Comparison of ENCODE assay signal across 8 cellular contexts in the genomic region with DNA sequence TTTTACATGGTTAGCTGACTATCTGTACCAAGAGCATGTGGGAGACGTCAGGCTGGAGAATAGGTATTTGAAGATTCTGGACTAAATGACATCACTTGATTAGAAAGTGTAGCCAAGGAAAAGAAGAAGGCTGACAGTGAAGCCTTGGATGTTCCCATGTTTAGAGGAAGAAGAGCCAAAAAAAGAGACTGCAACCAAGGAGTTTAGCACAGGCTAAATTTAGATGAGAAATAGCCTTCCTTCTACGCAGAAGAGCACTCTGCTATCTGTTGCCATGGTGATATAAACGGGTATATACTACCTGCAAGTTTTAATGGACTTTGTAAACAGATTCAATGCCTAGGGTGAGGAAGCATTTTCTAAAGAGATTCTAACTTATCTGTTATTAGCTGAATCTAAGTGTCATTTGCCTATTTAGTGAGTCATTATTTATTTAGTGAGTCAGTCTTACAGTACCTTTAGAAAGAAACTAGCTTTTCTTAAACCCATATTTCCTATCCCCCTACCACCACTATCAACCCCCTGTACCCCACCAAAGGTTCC.
DNase-seq lines count a peak whose midpoint lies in the region; ATAC-seq, FAIRE-seq and TF ChIP-seq lines count a peak whose summit lies in the region.

No MANE protein-coding gene starts in this region.

- no peak for TF ChIP-seq POLR2A in K562 (conservative IDR thresholded peaks at IDR 0.05)

- H3K27me3 ChIP-seq in K562 (ENCODE audit: control insufficient read depth in 2 of 2, insufficient read depth in 2 of 2, low read length in 2 of 2) (no peaks in the 10 kb centered on the region), left lung (no peaks in the 10 kb centered on the region)

- H3K27ac ChIP-seq in KOPT-K1 (ENCODE audit: low read depth, low read length, poor library complexity, severe bottlenecking) = peak overlapping the region; percentile 96
- H3K27ac ChIP-seq in K562 (ENCODE audit: extremely low read depth, low read depth, low read length) = no peak overlapping the region
- H3K27ac ChIP-seq in left lung = peak overlapping the region; percentile 14 to 28

- no peak for FAIRE-seq in K562 (lab: Jason Lieb, UNC)

- no peak for ATAC-seq in K562
- peak; percentile 78 for ATAC-seq in left lung

- H3K9me3 ChIP-seq in KOPT-K1 (ENCODE audit: insufficient read depth, low read length, poor library complexity, severe bottlenecking) = no peaks in the 10 kb centered on the region
- no peaks in the 10 kb centered on the region for H3K9me3 ChIP-seq in K562 (replicated peaks; ENCODE audit: control insufficient read depth, insufficient read depth, low read depth, low read length)
- H3K9me3 ChIP-seq in left lung = no peaks in the 10 kb centered on the region

- intact Hi-C loops in K562 (cut with micrococcal nuclease) = no loop called here
- intact Hi-C loops in left lung (cut with DNase I) = loop anchor here in 1 of 2 donors (10.0 kb wide), 1 partner anchor 58 kb away; no protein-coding TSS in a partner anchor

- peaks cover 43% of the 10 kb centered on the region for H3K79me2 ChIP-seq in K562 (ENCODE audit: control insufficient read depth, insufficient read depth, low read length)

- no peak overlapping the region for H2AFZ ChIP-seq in K562 (ENCODE audit: low read depth, low read length)

- CTCF ChIA-PET in K562 (lab: Yijun Ruan, JAX; ENCODE audit: low intra/inter-chr PET ratio) = no interaction called here

- H3K4me1 ChIP-seq in K562 (replicated peaks in 1 of 2; ENCODE audit: control insufficient read depth in 2 of 2, insufficient read depth in 2 of 2, low read length in 2 of 2) = peaks cover 4 to 12% of the 10 kb centered on the region in 2 experiments; a peak in 3 of 5 replicates
- H3K4me1 ChIP-seq in left lung = peaks cover 13 to 19% of the 10 kb centered on the region in 2 donors

- no peak overlapping the region for H3K4me2 ChIP-seq in K562 (ENCODE audit: insufficient read depth, low read length)

- no peak overlapping the region for H3K9ac ChIP-seq in K562 (ENCODE audit: insufficient read depth in 1 of 2, low read depth in 2 of 2, low read length in 2 of 2)

- DNase-seq in AG20443 (ENCODE audit: low spot score) (peak; percentile 24), K562 (ENCODE audit: extremely low read depth in 1 of 4, low spot score in 3 of 4) (no peak), left lung (no peak), DMS79 (lab: John Stamatoyannopoulos, UW) (no peak), RPMI8226 (no peak), GDM1 (lab: John Stamatoyannopoulos, UW) (no peak)
- DNase-seq in stimulated activated CD4-positive, alpha-beta T cell treated with anti-CD3 and anti-CD28 coated beads, Interleukin-15, amount 100 ng/mL, for 24 hours = no peak

- no peaks in the 10 kb centered on the region for H3K9me1 ChIP-seq in K562 (ENCODE audit: control insufficient read depth, insufficient read depth, low read length)

- in situ Hi-C loops in K562 (cut with MboI) = no loop called here

- 0 out of 2 replicates have a peak, but pooled peaks cover 4% of the 10 kb centered on the region for H4K20me1 ChIP-seq in K562 (replicated peaks; ENCODE audit: control insufficient read depth, insufficient read depth, low read length)

- WGBS in K562 (ENCODE audit: insufficient coverage, low coverage, missing lambda C conversion rate) = 55% methylated on average over 3 of the region's 3 CpGs

- H3K4me3 ChIP-seq in K562 = no peak overlapping the region
- no peak overlapping the region for H3K4me3 ChIP-seq in left lung

- TF ChIP-seq RAD21 in K562 (CRISPR knock-in tag; conservative IDR thresholded peaks at IDR 0.05 in 1 of 2, IDR thresholded peaks at IDR 0.05 in 1 of 2) = no peak

- H3K36me3 ChIP-seq in KOPT-K1 (ENCODE audit: insufficient read depth, low read length) = peaks cover 97% of the 10 kb centered on the region
- peaks cover 21% of the 10 kb centered on the region; the same call in 2 of the 3 replicates for H3K36me3 ChIP-seq in K562 (ENCODE audit: control insufficient read depth, insufficient read depth, low read length)
- no peaks in the 10 kb centered on the region for H3K36me3 ChIP-seq in left lung

- TF ChIP-seq EP300 in K562 (IDR thresholded peaks at IDR 0.05; ENCODE audit: low read length) = no peak

- POLR2A ChIA-PET in K562 (lab: Yijun Ruan, JAX) = interaction anchor here (1.3 to 2.2 kb wide), 3 partner anchors 12 to 42 kb away, joined by 5 to 8 read pairs (median 8); no protein-coding TSS in a partner anchor

- TF ChIP-seq CTCF in K562 (IDR thresholded peaks at IDR 0.05 in 2 of 3, conservative IDR thresholded peaks at IDR 0.05 in 1 of 3; ENCODE audit: insufficient read depth in 2 of 3, low read depth in 1 of 3, low read length in 3 of 3) (no peak), left lung (IDR thresholded peaks at IDR 0.05) (no peak)

- BruUV-seq in K562 (replicated peaks; lab: Mats Ljungman, UMichigan) = no TSS peak

TF ChIP-seq in K562, 482 proteins besides CTCF, POLR2A, EP300 and RAD21 (continues in another document):
- TF ChIP-seq ZKSCAN8 (CRISPR knock-in tag; IDR thresholded peaks at IDR 0.05) = no peak
- TF ChIP-seq HDAC2 (IDR thresholded peaks at IDR 0.05) = no peak
- TF ChIP-seq ZNF140 (CRISPR knock-in tag; IDR thresholded peaks at IDR 0.05) = no peak
- TF ChIP-seq LCOR (CRISPR knock-in tag; IDR thresholded peaks at IDR 0.05) = no peak
- no peak for TF ChIP-seq SRF (CRISPR knock-in tag; IDR thresholded peaks at IDR 0.05)
- TF ChIP-seq HDAC8 (tag; IDR thresholded peaks at IDR 0.05) = no peak
- no peak for TF ChIP-seq DIDO1 (tag; IDR thresholded peaks at IDR 0.05; ENCODE audit: low read depth)
- no peak for TF ChIP-seq KDM1A (IDR thresholded peaks at IDR 0.05)
- no peak for TF ChIP-seq ZNF212 (CRISPR knock-in tag; IDR thresholded peaks at IDR 0.05)
- TF ChIP-seq TAF7 (tag; IDR thresholded peaks at IDR 0.05) = no peak
- TF ChIP-seq DPF2 (IDR thresholded peaks at IDR 0.05) = peak; percentile 58; the same call in 1 of the 2 replicates
- no peak for TF ChIP-seq ZNF354B (CRISPR knock-in tag; IDR thresholded peaks at IDR 0.05)
- no peak for TF ChIP-seq FOXP1 (CRISPR knock-in tag; IDR thresholded peaks at IDR 0.05)
- no peak for TF ChIP-seq ELF1 (tag; IDR thresholded peaks at IDR 0.05)
- no peak for TF ChIP-seq GABPB2 (CRISPR knock-in tag; conservative IDR thresholded peaks at IDR 0.05)
- TF ChIP-seq SREBF2 (CRISPR knock-in tag; IDR thresholded peaks at IDR 0.05) = no peak
- peak; percentile 53; the same call in 1 of the 2 replicates for TF ChIP-seq SMARCA4 (IDR thresholded peaks at IDR 0.05)
- TF ChIP-seq, protein P1, sequence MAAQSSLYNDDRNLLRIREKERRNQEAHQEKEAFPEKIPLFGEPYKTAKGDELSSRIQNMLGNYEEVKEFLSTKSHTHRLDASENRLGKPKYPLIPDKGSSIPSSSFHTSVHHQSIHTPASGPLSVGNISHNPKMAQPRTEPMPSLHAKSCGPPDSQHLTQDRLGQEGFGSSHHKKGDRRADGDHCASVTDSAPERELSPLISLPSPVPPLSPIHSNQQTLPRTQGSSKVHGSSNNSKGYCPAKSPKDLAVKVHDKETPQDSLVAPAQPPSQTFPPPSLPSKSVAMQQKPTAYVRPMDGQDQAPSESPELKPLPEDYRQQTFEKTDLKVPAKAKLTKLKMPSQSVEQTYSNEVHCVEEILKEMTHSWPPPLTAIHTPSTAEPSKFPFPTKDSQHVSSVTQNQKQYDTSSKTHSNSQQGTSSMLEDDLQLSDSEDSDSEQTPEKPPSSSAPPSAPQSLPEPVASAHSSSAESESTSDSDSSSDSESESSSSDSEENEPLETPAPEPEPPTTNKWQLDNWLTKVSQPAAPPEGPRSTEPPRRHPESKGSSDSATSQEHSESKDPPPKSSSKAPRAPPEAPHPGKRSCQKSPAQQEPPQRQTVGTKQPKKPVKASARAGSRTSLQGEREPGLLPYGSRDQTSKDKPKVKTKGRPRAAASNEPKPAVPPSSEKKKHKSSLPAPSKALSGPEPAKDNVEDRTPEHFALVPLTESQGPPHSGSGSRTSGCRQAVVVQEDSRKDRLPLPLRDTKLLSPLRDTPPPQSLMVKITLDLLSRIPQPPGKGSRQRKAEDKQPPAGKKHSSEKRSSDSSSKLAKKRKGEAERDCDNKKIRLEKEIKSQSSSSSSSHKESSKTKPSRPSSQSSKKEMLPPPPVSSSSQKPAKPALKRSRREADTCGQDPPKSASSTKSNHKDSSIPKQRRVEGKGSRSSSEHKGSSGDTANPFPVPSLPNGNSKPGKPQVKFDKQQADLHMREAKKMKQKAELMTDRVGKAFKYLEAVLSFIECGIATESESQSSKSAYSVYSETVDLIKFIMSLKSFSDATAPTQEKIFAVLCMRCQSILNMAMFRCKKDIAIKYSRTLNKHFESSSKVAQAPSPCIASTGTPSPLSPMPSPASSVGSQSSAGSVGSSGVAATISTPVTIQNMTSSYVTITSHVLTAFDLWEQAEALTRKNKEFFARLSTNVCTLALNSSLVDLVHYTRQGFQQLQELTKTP (IDR thresholded peaks at IDR 0.05; ENCODE audit: low read depth in 1 of 2, partially characterized antibody in 2 of 2) = no peak
- no peak for TF ChIP-seq NR2C2 (CRISPR knock-in tag; IDR thresholded peaks at IDR 0.05)
- TF ChIP-seq NR2C2 (tag; IDR thresholded peaks at IDR 0.05) = no peak
- peak; percentile 47 for TF ChIP-seq ARID1B (IDR thresholded peaks at IDR 0.05)
- TF ChIP-seq SMARCE1 (IDR thresholded peaks at IDR 0.05) = peak; percentile 81; the same call in 1 of the 2 replicates
- peak; percentile 86 for TF ChIP-seq FOSL1 (tag; conservative IDR thresholded peaks at IDR 0.05)
- peak; percentile 70; the same call in 1 of the 2 replicates for TF ChIP-seq JUND (IDR thresholded peaks at IDR 0.05; ENCODE audit: borderline replicate concordance, low read depth, low read length)
- TF ChIP-seq JUND (tag; IDR thresholded peaks at IDR 0.05; ENCODE audit: borderline replicate concordance, low read depth, low read length) = peak; percentile 74; the same call in 1 of the 3 replicates
- TF ChIP-seq FOXA3 (CRISPR knock-in tag; conservative IDR thresholded peaks at IDR 0.05 in 1 of 2, IDR thresholded peaks at IDR 0.05 in 1 of 2) = peak; percentile 75 to 92
- TF ChIP-seq CBX8 (IDR thresholded peaks at IDR 0.05; ENCODE audit: borderline replicate concordance, extremely low read depth, low read depth, low read length, poor library complexity, severe bottlenecking) = no peak
- no peak for TF ChIP-seq XRCC4 (IDR thresholded peaks at IDR 0.05; ENCODE audit: extremely low read depth, insufficient read depth, insufficient read length)
- no peak for TF ChIP-seq ZNF217 (CRISPR knock-in tag; IDR thresholded peaks at IDR 0.05)
